In the genomic region with DNA sequence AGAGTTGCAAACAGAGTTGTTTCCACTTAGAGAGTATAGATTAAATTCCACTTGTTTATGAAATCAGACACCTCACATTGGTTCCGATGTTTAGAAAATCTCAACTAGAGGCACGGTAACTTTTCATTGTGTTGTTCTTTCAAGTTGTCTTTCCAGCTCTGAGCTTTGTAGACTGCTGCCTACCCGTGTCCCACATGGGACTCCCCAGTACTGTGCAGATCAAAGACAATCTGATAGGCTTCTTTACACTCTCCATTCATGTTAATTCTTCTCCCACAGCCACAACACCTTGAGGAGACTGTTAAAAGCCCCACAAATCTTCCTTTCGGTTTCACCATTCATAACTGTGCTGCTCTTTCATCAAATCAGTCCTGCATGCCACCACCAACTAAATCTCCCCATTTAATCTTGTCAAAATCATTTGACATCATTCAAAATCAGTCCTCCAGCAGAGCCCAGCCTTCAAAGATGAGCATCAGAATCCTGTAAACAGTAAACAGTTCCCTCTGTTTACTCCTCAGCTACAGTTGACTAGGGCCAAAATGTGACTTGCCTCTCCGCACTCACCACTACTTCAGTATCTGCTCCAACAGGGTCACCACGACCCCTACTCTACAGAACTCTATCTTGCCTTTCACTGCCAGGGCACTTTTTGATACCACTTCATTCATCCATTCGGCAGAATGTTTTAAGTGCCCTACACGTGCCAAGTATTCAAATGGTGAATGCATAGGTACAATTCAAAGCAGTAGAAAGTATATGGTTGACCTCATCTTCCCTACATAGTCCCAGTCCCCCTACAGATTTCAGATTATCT, we compare ENCODE assay signal across 8 cellular contexts.
DNase-seq lines count a peak whose midpoint lies in the region; ATAC-seq, FAIRE-seq and TF ChIP-seq lines count a peak whose summit lies in the region.

No MANE protein-coding gene starts in this region.

- no peak for TF ChIP-seq CTCF in nephron (IDR thresholded peaks at IDR 0.05; ENCODE audit: unreplicated experiment in 3 of 3)

- intact Hi-C loops in posterior cingulate gyrus (cut with DNase I): no loop called here

- H3K27me3 Mint-ChIP-seq in activated naive CD8-positive, alpha-beta T cell: no peaks in the 10 kb centered on the region
- H3K27me3 Mint-ChIP-seq in nephron (ENCODE audit: low read depth): no peaks in the 10 kb centered on the region

- peak overlapping the region; percentile 61 for H3K4me3 Mint-ChIP-seq in activated naive CD8-positive, alpha-beta T cell
- H3K4me3 Mint-ChIP-seq in nephron: peak overlapping the region in 2 of 3 experiments; percentile 3 to 14

- FAIRE-seq in H54 (lab: Jason Lieb, UNC): no peak

- H3K36me3 Mint-ChIP-seq in activated naive CD8-positive, alpha-beta T cell: peaks cover 2% of the 10 kb centered on the region
- peaks cover 25% of the 10 kb centered on the region for H3K36me3 Mint-ChIP-seq in nephron (ENCODE audit: low read depth)

- peak overlapping the region; percentile 79 for H3K27ac Mint-ChIP-seq in activated naive CD8-positive, alpha-beta T cell
- peak overlapping the region; percentile 83 to 93 (median 92) for H3K27ac Mint-ChIP-seq in nephron

- no peak for DNase-seq in cortex of kidney (lab: John Stamatoyannopoulos, UW)
- DNase-seq in H54 (ENCODE audit: insufficient read length, low spot score): no peak
- DNase-seq in NCI-H446 (lab: John Stamatoyannopoulos, UW): no peak
- no peak for DNase-seq in posterior cingulate gyrus

- ATAC-seq in GM19025 (IDR thresholded peaks at IDR 0.05; ENCODE audit: low read depth, unreplicated experiment): peak; percentile 83
- peak; percentile 54 for ATAC-seq in HG03097 (IDR thresholded peaks at IDR 0.05; ENCODE audit: low FRiP score, unreplicated experiment)

- peaks cover 38% of the 10 kb centered on the region for H3K4me1 Mint-ChIP-seq in activated naive CD8-positive, alpha-beta T cell (ENCODE audit: low read depth)
- peaks cover 79% of the 10 kb centered on the region for H3K4me1 Mint-ChIP-seq in nephron

- no peaks in the 10 kb centered on the region for H3K9me3 Mint-ChIP-seq in activated naive CD8-positive, alpha-beta T cell (ENCODE audit: low read depth)
- H3K9me3 Mint-ChIP-seq in nephron: no peaks in the 10 kb centered on the region

- TF ChIP-seq POLR2A in H54 (IDR thresholded peaks at IDR 0.05; ENCODE audit: low read depth, low read length): no peak
